ENCODE assay signal across 8 cellular contexts in genomic region chr17:42561908-42562844, GRCh38. TPM values are rescaled to one million over a fixed set of nuclear protein-coding genes. Genes with fewer than 3 reads are reported as not detected.
DNase-seq lines count a peak whose midpoint lies in the region; ATAC-seq lines count a peak whose summit lies in the region.

Gene COASY, plus strand, starts transcription at chr17:42562148. Its CDS starts 475 bp downstream, at chr17:42562623.

- no peaks in the 10 kb centered on the region for H3K27me3 ChIP-seq in layer of hippocampus (ENCODE audit: control insufficient read depth, insufficient read depth, low read length)

- peak; percentile 41 for ATAC-seq in HG03442 (IDR thresholded peaks at IDR 0.05; ENCODE audit: unreplicated experiment)
- ATAC-seq in HG03460 (IDR thresholded peaks at IDR 0.05; ENCODE audit: unreplicated experiment) = no peak

- DNase-seq in G401 (ENCODE audit: low spot score) (peak; percentile 96), NCI-H748 treated with DMSO at 0.1 percent for 48 hours (lab: John Stamatoyannopoulos, UW) (peak; percentile 87), dedifferentiated amniotic fluid mesenchymal stem cell (ENCODE audit: extremely low spot score) (peak; percentile 99)
- DNase-seq in activated CD4-positive, alpha-beta T cell treated with anti-CD3 and anti-CD28 coated beads, Interleukin-2, amount 50 U/mL, for 1 hour = peak; percentile 89
- DNase-seq in stimulated activated CD4-positive, alpha-beta T cell treated with anti-CD3 and anti-CD28 coated beads, Interleukin-1b, Interleukin-23, amount 100 ng/mL, for 1 hour (ENCODE audit: low read depth in 2 of 2) = peak; percentile 75 to 78

- peak within 1 kb of the TSS; percentile 84 for H3K27ac ChIP-seq in layer of hippocampus (ENCODE audit: low read depth, low read length)

- in situ Hi-C loops in G401 (cut with HindIII; ENCODE audit: low sequenced_read_pairs) = no loop called here

RNA-seq across cellular contexts. Expression of gene COASY, which starts in this region (rescaled TPM):
- 11.9 and 19.2 TPM in 2 replicates for total RNA-seq in G401 (2014; rRNA removed; shearing (Covaris generic))
